26 cellular contexts compared by ENCODE assay signal in the genomic region with DNA sequence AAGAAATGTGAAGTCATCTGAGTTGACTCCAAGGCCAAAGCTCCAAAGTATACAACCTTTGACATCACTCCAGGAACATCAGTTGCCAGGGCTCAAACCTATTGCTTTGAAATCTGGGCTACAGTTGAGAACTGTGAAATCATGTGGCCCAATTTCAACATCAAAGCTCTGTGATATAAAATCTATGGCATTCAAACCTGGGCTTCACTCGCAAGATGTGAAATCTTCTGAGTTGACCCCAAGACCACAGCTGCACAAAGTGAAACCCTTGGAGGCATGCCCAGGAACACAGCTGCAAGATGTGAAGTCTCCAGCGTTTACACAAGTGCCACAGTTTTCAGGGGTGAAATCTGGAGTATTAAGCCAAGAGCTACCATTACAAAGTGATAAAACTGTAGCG. TPM values are rescaled to one million over a fixed set of nuclear protein-coding genes. Genes with fewer than 3 reads are reported as not detected.
A peak's percentile ranks its signal among the peaks of the same experiment; 100 is the strongest.
DNase-seq lines count a peak whose midpoint lies in the region; ATAC-seq and TF ChIP-seq lines count a peak whose summit lies in the region.
"Had no signal": no experiment of that assay in that cellular context is flagged by ENCODE, and none has a peak within 500 bp of the region (broad histone marks: within the 10 kb centered on the region; RNA-seq: fewer than 3 reads in every experiment).

No MANE protein-coding gene starts in this region.

- no peak overlapping the region for H3K4me2 ChIP-seq in fibroblast of lung (ENCODE audit: extremely low read depth, insufficient read depth, low read length)
- H3K4me2 ChIP-seq: neural progenitor cell had no signal

- no peak overlapping the region for H3K9ac ChIP-seq in fibroblast of lung (ENCODE audit: insufficient read depth, low read length)
- H3K9ac ChIP-seq: neural progenitor cell had no signal

- TF ChIP-seq CTCF in fibroblast of lung (conservative IDR thresholded peaks at IDR 0.05 in 1 of 2, IDR thresholded peaks at IDR 0.05 in 1 of 2; ENCODE audit: low read depth in 1 of 2, low read length in 2 of 2) (no peak), gastroesophageal sphincter (IDR thresholded peaks at IDR 0.05) (no peak)

- no peaks in the 10 kb centered on the region for H3K36me3 Mint-ChIP-seq in activated CD4-positive, alpha-beta memory T cell treated with anti-CD3 and anti-CD28 coated beads, Interleukin-2, amount 10 ng/mL, durations not matched to agents 7 days and 5 days (ENCODE audit: low read depth)
- H3K36me3 Mint-ChIP-seq: CD8-positive, alpha-beta memory T cell; neural progenitor cell; T-cell had no signal

- no peaks in the 10 kb centered on the region for H3K79me2 ChIP-seq in fibroblast of lung (ENCODE audit: control insufficient read depth, insufficient read depth, low read length)

- no peaks in the 10 kb centered on the region for H4K20me1 ChIP-seq in fibroblast of lung (ENCODE audit: control insufficient read depth, extremely low read depth, insufficient read depth, low read length)

- no peak overlapping the region for H2AFZ ChIP-seq in fibroblast of lung (ENCODE audit: low read length)
- H2AFZ ChIP-seq: neural progenitor cell had no signal

- CTCF ChIA-PET in activated CD4-positive, alpha-beta memory T cell treated with anti-CD3 and anti-CD28 coated beads, Interleukin-2, amount 10 ng/mL, durations not matched to agents 7 days and 5 days (lab: Charles Lee): interaction anchor here (1.3 kb wide), 1 partner anchor 14 kb away, joined by 3 read pairs; no protein-coding TSS in a partner anchor

- POLR2A ChIA-PET in activated CD4-positive, alpha-beta memory T cell treated with anti-CD3 and anti-CD28 coated beads, Interleukin-2, amount 10 ng/mL, durations not matched to agents 7 days and 5 days (lab: Charles Lee): interaction anchor here (1.2 to 1.8 kb wide), 2 partner anchors 10 to 14 kb away, joined by 4 to 8 read pairs; a partner anchor contains a TSS

- H3K4me3 Mint-ChIP-seq in activated CD4-positive, alpha-beta memory T cell treated with anti-CD3 and anti-CD28 coated beads, Interleukin-2, amount 10 ng/mL, durations not matched to agents 7 days and 5 days: no peak overlapping the region
- H3K4me3 Mint-ChIP-seq: activated naive CD8-positive, alpha-beta T cell treated with anti-CD3 and anti-CD28 coated beads for 36 hours; CD8-positive, alpha-beta memory T cell; endodermal cell; memory B cell; neural progenitor cell; T-cell had no signal

- 81 to 83% methylated on average over 1 to 3 of the region's 3 CpGs for WGBS in gastroesophageal sphincter (ENCODE audit: low coverage in 1 of 2), 2 donors

- H3K9me3 Mint-ChIP-seq in activated CD4-positive, alpha-beta memory T cell treated with anti-CD3 and anti-CD28 coated beads, Interleukin-2, amount 10 ng/mL, durations not matched to agents 7 days and 5 days: peaks cover 7% of the 10 kb centered on the region

- peaks cover 3% of the 10 kb centered on the region for H3K36me3 ChIP-seq in SJCRH30
- H3K36me3 ChIP-seq in fibroblast of lung (ENCODE audit: control insufficient read depth, insufficient read depth, low read length): no peaks in the 10 kb centered on the region
- H3K36me3 ChIP-seq in gastroesophageal sphincter: no peaks in the 10 kb centered on the region
- H3K36me3 ChIP-seq: HAP-1, neural progenitor cell, vagina had no signal

- peak; percentile 20 for DNase-seq in EL
- DNase-seq in SJCRH30: peak; percentile 92 to 94
- peak; percentile 82 to 98 for DNase-seq in fibroblast of lung (ENCODE audit: low read depth in 2 of 2)
- peak; percentile 37 for DNase-seq in non-pigmented ciliary epithelial cell (ENCODE audit: low read depth)
- no peak for DNase-seq in GM19240 (ENCODE audit: insufficient read length, low spot score)
- no peak for DNase-seq in NAMALWA (ENCODE audit: low spot score)
- no peak for DNase-seq in activated CD4-positive, alpha-beta memory T cell treated with anti-CD3 and anti-CD28 coated beads, Interleukin-2, amount 10 ng/mL, durations not matched to agents 7 days and 5 days
- DNase-seq: activated CD4-positive, alpha-beta T cell treated with anti-CD3 and anti-CD28 coated beads for 48 hours; activated effector memory CD4-positive, alpha-beta T cell treated with Interleukin-2 at 50 U/mL for 16 hours; activated naive CD8-positive, alpha-beta T cell treated with anti-CD3 and anti-CD28 coated beads for 36 hours; dermis blood vessel endothelial cell; endodermal cell; glutamatergic neuron; NCI-H146; NCI-H446 treated with DMSO at 0.1 percent for 48 hours; NCI-H82; stimulated activated CD4-positive, alpha-beta T cell treated with anti-CD3 and anti-CD28 coated beads, Interleukin-4, amount 100 ng/mL, for 1 hour; stomach had no signal

- H3K4me1 Mint-ChIP-seq in activated CD4-positive, alpha-beta memory T cell treated with anti-CD3 and anti-CD28 coated beads, Interleukin-2, amount 10 ng/mL, durations not matched to agents 7 days and 5 days: no peaks in the 10 kb centered on the region
- H3K4me1 Mint-ChIP-seq: activated naive CD8-positive, alpha-beta T cell treated with anti-CD3 and anti-CD28 coated beads for 36 hours; endodermal cell; memory B cell; neural progenitor cell; T-cell had no signal

- no peak for ATAC-seq in gastroesophageal sphincter
- ATAC-seq: left lobe of liver had no signal

- H3K27ac ChIP-seq in SJCRH30 (peak overlapping the region; percentile 52), fibroblast of lung (ENCODE audit: insufficient read depth, low read length) (no peak overlapping the region), gastroesophageal sphincter (no peak overlapping the region)
- H3K27ac ChIP-seq: neural progenitor cell, stomach, vagina had no signal

- TF ChIP-seq EP300 in gastroesophageal sphincter (IDR thresholded peaks at IDR 0.05): no peak

- peaks cover 45% of the 10 kb centered on the region for H3K27me3 Mint-ChIP-seq in activated CD4-positive, alpha-beta memory T cell treated with anti-CD3 and anti-CD28 coated beads, Interleukin-2, amount 10 ng/mL, durations not matched to agents 7 days and 5 days

- H3K27me3 ChIP-seq in SJCRH30 (no peaks in the 10 kb centered on the region), fibroblast of lung (ENCODE audit: control insufficient read depth, insufficient read depth, low read length) (no peaks in the 10 kb centered on the region), gastroesophageal sphincter (no peaks in the 10 kb centered on the region)
- H3K27me3 ChIP-seq: stomach, vagina had no signal

- H3K4me3 ChIP-seq in SJCRH30: no peak overlapping the region
- H3K4me3 ChIP-seq in fibroblast of lung (replicated peaks in 1 of 4; ENCODE audit: control extremely low read depth in 1 of 4, insufficient read depth in 1 of 4, low read depth in 3 of 4, low read length in 4 of 4): no peak overlapping the region
- H3K4me3 ChIP-seq in gastroesophageal sphincter: no peak overlapping the region
- H3K4me3 ChIP-seq: HAP-1, neural progenitor cell, stomach, vagina had no signal

- peaks cover 42% of the 10 kb centered on the region for H3K9me3 ChIP-seq in SJCRH30 (replicated peaks)
- no peaks in the 10 kb centered on the region for H3K9me3 ChIP-seq in fibroblast of lung (ENCODE audit: control insufficient read depth, insufficient read depth, low read depth, low read length)
- H3K9me3 ChIP-seq in gastroesophageal sphincter: peaks cover 0 to 70% (median 0%) of the 10 kb centered on the region in 3 donors
- H3K9me3 ChIP-seq: HAP-1 had no signal

- H3K4me1 ChIP-seq in SJCRH30: peaks cover 26% of the 10 kb centered on the region
- H3K4me1 ChIP-seq in fibroblast of lung (ENCODE audit: control insufficient read depth, extremely low read depth, insufficient read depth, low read length): no peaks in the 10 kb centered on the region
- no peaks in the 10 kb centered on the region for H3K4me1 ChIP-seq in gastroesophageal sphincter
- H3K4me1 ChIP-seq: HAP-1, neural progenitor cell, stomach, vagina had no signal

- TF ChIP-seq POLR2A in gastroesophageal sphincter (IDR thresholded peaks at IDR 0.05): no peak

- no peak overlapping the region for H3K27ac Mint-ChIP-seq in activated CD4-positive, alpha-beta memory T cell treated with anti-CD3 and anti-CD28 coated beads, Interleukin-2, amount 10 ng/mL, durations not matched to agents 7 days and 5 days
- H3K27ac Mint-ChIP-seq: activated naive CD8-positive, alpha-beta T cell treated with anti-CD3 and anti-CD28 coated beads for 36 hours; endodermal cell; memory B cell; neural progenitor cell; T-cell had no signal

RNA-seq across cellular contexts. Expression of a gene that starts 9.4 kb away (rescaled TPM):
- 83.4 and 87.8 TPM in 2 replicates for total RNA-seq in SJCRH30 (2014; rRNA removed; shearing (Covaris generic))
- total RNA-seq in fibroblast of lung: 16.4 and 23.6 TPM in 2 replicates
- polyA plus RNA-seq in fibroblast of lung: 31.3 and 36.6 TPM in 2 replicates
- polyA plus RNA-seq in fibroblast of lung (2012): 22.1 and 23.4 TPM in 2 replicates
- polyA minus RNA-seq in fibroblast of lung (ENCODE audit: low replicate concordance): 8.7 and 20.1 TPM in 2 replicates
- 10 to 100 TPM; 32.3 to 52.1 (median 44.4) TPM for total RNA-seq in gastroesophageal sphincter
- 10 to 100 TPM; 31.4 to 34.0 TPM for total RNA-seq in activated CD4-positive, alpha-beta memory T cell treated with anti-CD3 and anti-CD28 coated beads, Interleukin-2, amount 10 ng/mL, durations not matched to agents 7 days and 5 days

RNA-seq across cellular contexts. Expression of a gene that starts 55.4 kb away (rescaled TPM):
- 6.6 and 8.4 TPM in 2 replicates for total RNA-seq in SJCRH30 (2014; rRNA removed; shearing (Covaris generic))
- total RNA-seq in fibroblast of lung (1.8 and 2.0 TPM in 2 replicates), gastroesophageal sphincter (10 to 100 TPM in 1 of 4 donors, 1 to 10 TPM in 3; 3.1 to 14.0 (median 5.0) TPM)
- polyA plus RNA-seq in fibroblast of lung: 1.4 and 1.5 TPM in 2 replicates
- polyA plus RNA-seq in fibroblast of lung (2012): 0.98 and 1.0 TPM in 2 replicates
- 0.48 TPM in 1 of 2 replicates, not detected in the other for polyA minus RNA-seq in fibroblast of lung (ENCODE audit: low replicate concordance)
- total RNA-seq in activated CD4-positive, alpha-beta memory T cell treated with anti-CD3 and anti-CD28 coated beads, Interleukin-2, amount 10 ng/mL, durations not matched to agents 7 days and 5 days: under 1 TPM; 0.78 to 0.90 TPM

RNA-seq across cellular contexts. Expression of a gene that starts 55.4 kb away (rescaled TPM):
- 71.9 and 78.6 TPM in 2 replicates for total RNA-seq in SJCRH30 (2014; rRNA removed; shearing (Covaris generic))
- 29.5 and 34.5 TPM in 2 replicates for total RNA-seq in fibroblast of lung
- polyA plus RNA-seq in fibroblast of lung: 60.9 and 65.1 TPM in 2 replicates
- 43.3 and 51.9 TPM in 2 replicates for polyA plus RNA-seq in fibroblast of lung (2012)
- 14.1 and 19.7 TPM in 2 replicates for polyA minus RNA-seq in fibroblast of lung (ENCODE audit: low replicate concordance)
- total RNA-seq in gastroesophageal sphincter: 10 to 100 TPM; 20.9 to 34.5 (median 21.4) TPM
- total RNA-seq in activated CD4-positive, alpha-beta memory T cell treated with anti-CD3 and anti-CD28 coated beads, Interleukin-2, amount 10 ng/mL, durations not matched to agents 7 days and 5 days: 10 to 100 TPM; 45.0 to 45.8 TPM

Comparison
In these comparisons a context has a peak if more than half of its experiments do, and no peak if none do; other contexts are left out.
1. DNase-seq: peak in EL (single experiment), SJCRH30 (2 of 2), fibroblast of lung (2 of 2) and non-pigmented ciliary epithelial cell (single experiment); none in GM19240 (single experiment), NAMALWA (single experiment) and activated CD4-positive, alpha-beta memory T cell treated with anti-CD3 and anti-CD28 coated beads, Interleukin-2, amount 10 ng/mL, durations not matched to agents 7 days and 5 days (single experiment).